In genomic region chr2:137677466-137677865, GRCh38 we compare ENCODE assay signal across 22 cellular contexts.
DNase-seq lines count a peak whose midpoint lies in the region; ATAC-seq and TF ChIP-seq lines count a peak whose summit lies in the region.
"Had no signal": no experiment of that assay in that cellular context is flagged by ENCODE, and none has a peak within 500 bp of the region (broad histone marks: within the 10 kb centered on the region; RNA-seq: fewer than 3 reads in every experiment).

No MANE protein-coding gene starts in this region.

- peaks cover 0 to 5% (median 0%) of the 10 kb centered on the region in 11 donors for H3K9me3 Mint-ChIP-seq in naive thymus-derived CD4-positive, alpha-beta T cell

- no peak overlapping the region for H2BK15ac ChIP-seq in mesendoderm (replicated peaks; ENCODE audit: low read depth)

- H3K27me3 Mint-ChIP-seq in naive thymus-derived CD4-positive, alpha-beta T cell, result peaks cover 0 to 4% (median 0%) of the 10 kb centered on the region in 5 donors
- H3K27me3 Mint-ChIP-seq: CD4-positive, CD25-positive, alpha-beta regulatory T cell had no signal

- H3K4me3 Mint-ChIP-seq in naive thymus-derived CD4-positive, alpha-beta T cell, result no peak overlapping the region
- H3K4me3 Mint-ChIP-seq: CD4-positive, CD25-positive, alpha-beta regulatory T cell had no signal

- no peak overlapping the region for H4K5ac ChIP-seq in mesendoderm (ENCODE audit: low read length)

- POLR2A ChIA-PET in naive thymus-derived CD4-positive, alpha-beta T cell (lab: Charles Lee), result no interaction called here

- no peak overlapping the region for H3K56ac ChIP-seq in mesendoderm (ENCODE audit: low read length)

- peak; percentile 2 for DNase-seq in NCI-H1092 treated with DMSO at 0.1 percent for 48 hours (lab: John Stamatoyannopoulos, UW)
- no peak for DNase-seq in NCI-H1092 (lab: John Stamatoyannopoulos, UW)
- DNase-seq in hepatocyte (ENCODE audit: low spot score), result no peak
- DNase-seq in naive thymus-derived CD4-positive, alpha-beta T cell, result no peak
- no peak for DNase-seq in GM19240 (ENCODE audit: insufficient read length, low spot score)
- DNase-seq in mesendoderm, result no peak
- DNase-seq: activated effector memory CD4-positive, alpha-beta T cell treated with Interleukin-2 at 50 U/mL for 16 hours; caudate nucleus; CD4-positive, CD25-positive, alpha-beta regulatory T cell; effector CD4-positive, alpha-beta T cell; esophagus squamous epithelium; left ventricle myocardium inferior; NCI-H1048; NCI-H226; PC-9; right cardiac atrium; stimulated activated naive CD4-positive, alpha-beta T cell; tibial artery had no signal

- H3K9ac ChIP-seq in OCI-LY3 (ENCODE audit: low read length), result no peak overlapping the region
- H3K9ac ChIP-seq in mesendoderm (ENCODE audit: low read length), result no peak overlapping the region
- H3K9ac ChIP-seq: KMS-11 had no signal

- H3K36me3 ChIP-seq in OCI-LY3 (replicated peaks; ENCODE audit: low read depth, low read length) (no peaks in the 10 kb centered on the region), hepatocyte (replicated peaks; ENCODE audit: insufficient read depth, low read depth) (no peaks in the 10 kb centered on the region), mesendoderm (ENCODE audit: control insufficient read depth, insufficient read depth, low read length) (no peaks in the 10 kb centered on the region)
- H3K36me3 ChIP-seq in naive thymus-derived CD4-positive, alpha-beta T cell (ENCODE audit: control insufficient read depth in 2 of 3, insufficient read depth in 3 of 3, low read length in 3 of 3), result no peaks in the 10 kb centered on the region
- H3K36me3 ChIP-seq: esophagus squamous epithelium, left ventricle myocardium inferior, tibial artery had no signal

- H3K18ac ChIP-seq in mesendoderm (ENCODE audit: low read length), result no peak overlapping the region

- H3K36me3 Mint-ChIP-seq in naive thymus-derived CD4-positive, alpha-beta T cell, result no peaks in the 10 kb centered on the region
- H3K36me3 Mint-ChIP-seq: CD4-positive, CD25-positive, alpha-beta regulatory T cell had no signal

- CTCF ChIA-PET in naive thymus-derived CD4-positive, alpha-beta T cell (lab: Charles Lee), result no interaction called here

- ATAC-seq in naive thymus-derived CD4-positive, alpha-beta T cell, result no peak
- ATAC-seq: A549, right cardiac atrium had no signal

- H3K4me3 ChIP-seq in OCI-LY3 (ENCODE audit: low read length) (no peak overlapping the region), hepatocyte (no peak overlapping the region), mesendoderm (ENCODE audit: low read length) (no peak overlapping the region)
- no peak overlapping the region for H3K4me3 ChIP-seq in naive thymus-derived CD4-positive, alpha-beta T cell (ENCODE audit: low read length)
- H3K4me3 ChIP-seq: A549, esophagus squamous epithelium, left ventricle myocardium inferior, PC-9, tibial artery had no signal

- H4K20me1 ChIP-seq in OCI-LY3 (ENCODE audit: insufficient read depth, low read length), result no peaks in the 10 kb centered on the region
- no peaks in the 10 kb centered on the region for H4K20me1 ChIP-seq in hepatocyte (ENCODE audit: insufficient read depth, poor library complexity, severe bottlenecking)

- H3K4ac ChIP-seq in mesendoderm (ENCODE audit: low read depth, low read length), result no peak overlapping the region

- no peak overlapping the region for H2AK5ac ChIP-seq in mesendoderm (ENCODE audit: low read length)

- H4K8ac ChIP-seq in mesendoderm (ENCODE audit: low read depth, low read length), result no peak overlapping the region

- intact Hi-C loops in naive thymus-derived CD4-positive, alpha-beta T cell (cut with micrococcal nuclease), result no loop called here

- no peak overlapping the region for H3K4me2 ChIP-seq in OCI-LY3 (ENCODE audit: low read length)
- no peak overlapping the region for H3K4me2 ChIP-seq in hepatocyte
- no peak overlapping the region for H3K4me2 ChIP-seq in mesendoderm (ENCODE audit: low read length)
- H3K4me2 ChIP-seq: A549, KMS-11, PC-9 had no signal

- no peaks in the 10 kb centered on the region for H3K27me3 ChIP-seq in OCI-LY3 (ENCODE audit: low read depth, low read length)
- H3K27me3 ChIP-seq in hepatocyte, result no peaks in the 10 kb centered on the region
- no peaks in the 10 kb centered on the region for H3K27me3 ChIP-seq in naive thymus-derived CD4-positive, alpha-beta T cell (ENCODE audit: control insufficient read depth in 2 of 2, insufficient read depth in 2 of 2, low read length in 2 of 2)
- H3K27me3 ChIP-seq in mesendoderm (ENCODE audit: insufficient read depth, low read length, poor library complexity), result no peaks in the 10 kb centered on the region
- H3K27me3 ChIP-seq: esophagus squamous epithelium, tibial artery had no signal

- no peaks in the 10 kb centered on the region for H3K79me1 ChIP-seq in mesendoderm (ENCODE audit: low read length)

- WGBS in hepatocyte (ENCODE audit: low lambda C conversion rate, missing lambda C conversion rate), result 74% methylated on average over 1 of the region's 1 CpG
- WGBS in mesendoderm (ENCODE audit: extremely low coverage, insufficient coverage, low lambda C conversion rate), result 100% methylated on average over 1 of the region's 1 CpG

- no peaks in the 10 kb centered on the region for H3K4me1 Mint-ChIP-seq in naive thymus-derived CD4-positive, alpha-beta T cell
- H3K4me1 Mint-ChIP-seq: CD4-positive, CD25-positive, alpha-beta regulatory T cell had no signal

- H3K79me2 ChIP-seq in OCI-LY3 (ENCODE audit: low read length) (no peaks in the 10 kb centered on the region), hepatocyte (no peaks in the 10 kb centered on the region), mesendoderm (ENCODE audit: control insufficient read depth, insufficient read depth, low read length) (no peaks in the 10 kb centered on the region)

- H2BK5ac ChIP-seq in mesendoderm (ENCODE audit: low read length), result no peak overlapping the region

- H2BK120ac ChIP-seq in mesendoderm (ENCODE audit: low read depth, low read length), result no peak overlapping the region

- no peak overlapping the region for H3K27ac ChIP-seq in OCI-LY3 (ENCODE audit: low read length)
- no peak overlapping the region for H3K27ac ChIP-seq in hepatocyte
- no peak overlapping the region for H3K27ac ChIP-seq in naive thymus-derived CD4-positive, alpha-beta T cell (ENCODE audit: low read depth, low read length)
- H3K27ac ChIP-seq in mesendoderm (ENCODE audit: low read depth, low read length), result no peak overlapping the region
- H3K27ac ChIP-seq: A549, esophagus squamous epithelium, KMS-11, left ventricle myocardium inferior, PC-9, tibial artery had no signal

- H3K9me3 ChIP-seq in OCI-LY3 (ENCODE audit: insufficient read depth, low read length) (no peaks in the 10 kb centered on the region), hepatocyte (ENCODE audit: low read depth) (no peaks in the 10 kb centered on the region)
- no peaks in the 10 kb centered on the region for H3K9me3 ChIP-seq in naive thymus-derived CD4-positive, alpha-beta T cell (ENCODE audit: control insufficient read depth in 2 of 3, low read length in 3 of 3)
- H3K9me3 ChIP-seq: A549, esophagus squamous epithelium, left ventricle myocardium inferior, tibial artery had no signal

- H3K27ac Mint-ChIP-seq in naive thymus-derived CD4-positive, alpha-beta T cell, result no peak overlapping the region
- H3K27ac Mint-ChIP-seq: CD4-positive, CD25-positive, alpha-beta regulatory T cell had no signal

- H3K4me1 ChIP-seq in OCI-LY3 (ENCODE audit: low read length) (no peaks in the 10 kb centered on the region), hepatocyte (ENCODE audit: insufficient read depth) (no peaks in the 10 kb centered on the region), mesendoderm (ENCODE audit: control insufficient read depth, low read depth, low read length) (no peaks in the 10 kb centered on the region)
- H3K4me1 ChIP-seq in naive thymus-derived CD4-positive, alpha-beta T cell (ENCODE audit: control insufficient read depth in 2 of 2, insufficient read depth in 2 of 2, low read length in 2 of 2), result no peaks in the 10 kb centered on the region
- H3K4me1 ChIP-seq: A549, tibial artery had no signal

- no peak overlapping the region for H3K23ac ChIP-seq in mesendoderm (ENCODE audit: low read length)

- no peaks in the 10 kb centered on the region for H3K9me2 ChIP-seq in hepatocyte (replicated peaks; ENCODE audit: insufficient read depth)

- no peak overlapping the region for H2AFZ ChIP-seq in OCI-LY3 (ENCODE audit: low read depth, low read length)
- no peak overlapping the region for H2AFZ ChIP-seq in hepatocyte
- H2AFZ ChIP-seq: PC-9 had no signal

- TF ChIP-seq CTCF in LNCAP (IDR thresholded peaks at IDR 0.05) (peak; percentile 42; the same call in 1 of the 2 replicates), OCI-LY3 (IDR thresholded peaks at IDR 0.05; ENCODE audit: low read depth, low read length) (peak; percentile 20; the same call in 1 of the 2 replicates), hepatocyte (IDR thresholded peaks at IDR 0.05; ENCODE audit: poor library complexity) (peak; percentile 11)
